Comparison of ENCODE assay signal across 9 cellular contexts in genomic region chr20:49594143-49594928, GRCh38. TPM values are rescaled to one million over a fixed set of nuclear protein-coding genes. Genes with fewer than 3 reads are reported as not detected.
DNase-seq lines count a peak whose midpoint lies in the region; ATAC-seq, FAIRE-seq and TF ChIP-seq lines count a peak whose summit lies in the region.
"Had no signal": no experiment of that assay in that cellular context is flagged by ENCODE, and none has a peak within 500 bp of the region (broad histone marks: within the 10 kb centered on the region; RNA-seq: fewer than 3 reads in every experiment).

No MANE protein-coding gene starts in this region.

- no peak overlapping the region for H3K9ac ChIP-seq in liver (ENCODE audit: low read depth in 1 of 2, low read length in 2 of 2)

- H3K27me3 ChIP-seq in ACC112 (ENCODE audit: insufficient read depth, low read length) (no peaks in the 10 kb centered on the region), liver (ENCODE audit: control insufficient read depth in 4 of 4, insufficient read depth in 4 of 4, low read length in 3 of 4) (no peaks in the 10 kb centered on the region)
- H3K27me3 ChIP-seq: thyroid gland had no signal

- H3K27ac ChIP-seq in ACC112 (ENCODE audit: low read depth, low read length) (peak overlapping the region; percentile 15; the same call in 1 of the 2 replicates), liver (ENCODE audit: low read depth in 1 of 2, low read length in 2 of 2) (peak overlapping the region in 1 of 2 donors; percentile 51)

- no peak for FAIRE-seq in D721Med (lab: Jason Lieb, UNC)

- TF ChIP-seq RAD21 in liver (IDR thresholded peaks at IDR 0.05), result no peak

- H3K9me3 Mint-ChIP-seq in stimulated activated memory B cell treated with anti-CD40 and anti-IgM and Interleukin-4, amounts not matched to agents 10 μg/mL and 1 μg/mL and 100 μg/mL, for 72 hours, result peaks cover 13% of the 10 kb centered on the region

- H3K79me2 ChIP-seq in ACC112 (ENCODE audit: control insufficient read depth, insufficient read depth, low read length, unreplicated experiment), result no peaks in the 10 kb centered on the region

- peak; percentile 25 for ATAC-seq in stimulated activated memory B cell treated with anti-CD40 and anti-IgM and Interleukin-4, amounts not matched to agents 10 μg/mL and 1 μg/mL and 100 μg/mL, for 72 hours
- ATAC-seq in GM18867 (IDR thresholded peaks at IDR 0.05; ENCODE audit: unreplicated experiment), result no peak

- no peak overlapping the region for H3K27ac Mint-ChIP-seq in stimulated activated memory B cell treated with anti-CD40 and anti-IgM and Interleukin-4, amounts not matched to agents 10 μg/mL and 1 μg/mL and 100 μg/mL, for 72 hours

- H2AFZ ChIP-seq in ACC112 (ENCODE audit: low read length, unreplicated experiment), result peak overlapping the region; percentile 10

- WGBS in liver, result 68% methylated on average over 12 of the region's 12 CpGs

- peaks cover 26% of the 10 kb centered on the region for H3K4me1 Mint-ChIP-seq in stimulated activated memory B cell treated with anti-CD40 and anti-IgM and Interleukin-4, amounts not matched to agents 10 μg/mL and 1 μg/mL and 100 μg/mL, for 72 hours

- H3K36me3 ChIP-seq in ACC112 (ENCODE audit: insufficient read depth, low read length) (no peaks in the 10 kb centered on the region), liver (ENCODE audit: control insufficient read depth in 4 of 4, insufficient read depth in 3 of 4, low read depth in 1 of 4, low read length in 3 of 4) (no peaks in the 10 kb centered on the region)
- H3K36me3 ChIP-seq: thyroid gland had no signal

- no peak overlapping the region for H3K4me3 Mint-ChIP-seq in stimulated activated memory B cell treated with anti-CD40 and anti-IgM and Interleukin-4, amounts not matched to agents 10 μg/mL and 1 μg/mL and 100 μg/mL, for 72 hours

- no peak overlapping the region for H3K4me3 ChIP-seq in ACC112 (ENCODE audit: low read depth, low read length)
- no peak overlapping the region for H3K4me3 ChIP-seq in liver (ENCODE audit: low read depth in 1 of 3, low read length in 3 of 3)
- H3K4me3 ChIP-seq: thyroid gland had no signal

- H3K4me1 ChIP-seq in ACC112 (ENCODE audit: control insufficient read depth, insufficient read depth, low read length, unreplicated experiment) (peaks cover 25% of the 10 kb centered on the region), liver (ENCODE audit: control insufficient read depth in 4 of 4, insufficient read depth in 4 of 4, low read length in 3 of 4) (no peaks in the 10 kb centered on the region)

- H3K36me3 Mint-ChIP-seq in stimulated activated memory B cell treated with anti-CD40 and anti-IgM and Interleukin-4, amounts not matched to agents 10 μg/mL and 1 μg/mL and 100 μg/mL, for 72 hours, result peaks cover 6% of the 10 kb centered on the region

- TF ChIP-seq CTCF in liver (IDR thresholded peaks at IDR 0.05; ENCODE audit: low read depth, low read length, missing input control) (no peak), D721Med (IDR thresholded peaks at IDR 0.05; ENCODE audit: insufficient read depth, missing control alignments) (no peak)

- H3K9me3 ChIP-seq in liver (ENCODE audit: control insufficient read depth in 4 of 4, low read length in 3 of 4), result no peaks in the 10 kb centered on the region
- H3K9me3 ChIP-seq: thyroid gland had no signal

- DNase-seq in NCI-H2107 (lab: John Stamatoyannopoulos, UW) (peak; percentile 62), D721Med (ENCODE audit: insufficient read length, low spot score) (no peak), GM19240 (ENCODE audit: insufficient read length, low spot score) (no peak)
- peak; percentile 22 for DNase-seq in activated naive CD4-positive, alpha-beta T cell treated with anti-CD3 and anti-CD28 coated beads, Interleukin-2, amount 50 U/mL, for 16 hours

- peaks cover 25% of the 10 kb centered on the region for H3K27me3 Mint-ChIP-seq in stimulated activated memory B cell treated with anti-CD40 and anti-IgM and Interleukin-4, amounts not matched to agents 10 μg/mL and 1 μg/mL and 100 μg/mL, for 72 hours

TF ChIP-seq in liver, 16 proteins besides CTCF, POLR2A, EP300 and RAD21:
- TF ChIP-seq TAF1 (conservative IDR thresholded peaks at IDR 0.05), result no peak
- TF ChIP-seq NR2F2 (IDR thresholded peaks at IDR 0.05), result peak; percentile 86
- TF ChIP-seq RXRA (IDR thresholded peaks at IDR 0.05), result peak; percentile 17 to 45
- no peak for TF ChIP-seq MAX (IDR thresholded peaks at IDR 0.05)
- no peak for TF ChIP-seq JUND (IDR thresholded peaks at IDR 0.05)
- TF ChIP-seq HNF4A (conservative IDR thresholded peaks at IDR 0.05), result peak; percentile 22 to 42
- no peak for TF ChIP-seq FOXA1 (IDR thresholded peaks at IDR 0.05)
TF ChIP-seq in liver: peak in this region for 3.

RNA-seq across cellular contexts. Expression of gene PTGIS, which starts 26.4 kb away (rescaled TPM):
- 1 to 10 TPM; 2.4 to 6.3 TPM for total RNA-seq in liver
- polyA plus RNA-seq in liver, result 1 to 10 TPM; 2.2 to 5.2 TPM

Comparison
In these comparisons a context has a peak if more than half of its experiments do, and no peak if none do; other contexts are left out.
1. DNase-seq: peak in NCI-H2107 (single experiment) and activated naive CD4-positive, alpha-beta T cell treated with anti-CD3 and anti-CD28 coated beads, Interleukin-2, amount 50 U/mL, for 16 hours (single experiment); none in D721Med (single experiment) and GM19240 (single experiment).